Comparison of ENCODE assay signal across 28 cellular contexts in genomic region chr3:170027691-170028102, GRCh38. TPM values are rescaled to one million over a fixed set of nuclear protein-coding genes. Genes with fewer than 3 reads are reported as not detected.
DNase-seq lines count a peak whose midpoint lies in the region; ATAC-seq and TF ChIP-seq lines count a peak whose summit lies in the region.
"Had no signal": no experiment of that assay in that cellular context is flagged by ENCODE, and none has a peak within 500 bp of the region (broad histone marks: within the 10 kb centered on the region; RNA-seq: fewer than 3 reads in every experiment).

No MANE protein-coding gene starts in this region.

- no peak for TF ChIP-seq CTCF in uterus (IDR thresholded peaks at IDR 0.05)

- CTCF ChIA-PET in activated CD4-positive, alpha-beta memory T cell treated with anti-CD3 and anti-CD28 coated beads for 36 hours (lab: Charles Lee), result no interaction called here

- H3K36me3 Mint-ChIP-seq in activated T-cell treated with anti-CD3 and anti-CD28 coated beads, Interleukin-2, amount 50 U/mL, for 24 hours (ENCODE audit: low read depth), result no peaks in the 10 kb centered on the region
- H3K36me3 Mint-ChIP-seq in activated CD4-positive, alpha-beta memory T cell treated with anti-CD3 and anti-CD28 coated beads for 36 hours, result peaks cover 5% of the 10 kb centered on the region
- H3K36me3 Mint-ChIP-seq in immature natural killer cell, result no peaks in the 10 kb centered on the region
- H3K36me3 Mint-ChIP-seq: natural killer cell, type B pancreatic cell had no signal

- intact Hi-C loops in activated CD4-positive, alpha-beta memory T cell treated with anti-CD3 and anti-CD28 coated beads for 36 hours (cut with micrococcal nuclease), result loop anchor here (1.0 to 2.0 kb wide), 3 partner anchors 10 to 61 kb away; partner anchors contain the start of genes GPR160 and SEC62
- intact Hi-C loops in uterus (cut with DNase I; ENCODE audit: low total_unique reads), result no loop called here

- no peak for TF ChIP-seq POLR2A in uterus (IDR thresholded peaks at IDR 0.05)

- no peak overlapping the region for H3K27ac ChIP-seq in caudate nucleus (ENCODE audit: low read depth, low read length)
- H3K27ac ChIP-seq in uterus, result no peak overlapping the region
- H3K27ac ChIP-seq: cardiac muscle cell, dorsolateral prefrontal cortex, ovary, SJCRH30, WERI-Rb-1 had no signal

- H3K36me3 ChIP-seq in uterus, result no peaks in the 10 kb centered on the region
- H3K36me3 ChIP-seq: BE2C, cardiac muscle cell, ovary, SJCRH30, WERI-Rb-1 had no signal

- H3K9me3 ChIP-seq in uterus, result no peaks in the 10 kb centered on the region
- H3K9me3 ChIP-seq: BE2C, ovary, SJCRH30 had no signal

- H3K4me1 Mint-ChIP-seq in activated T-cell treated with anti-CD3 and anti-CD28 coated beads, Interleukin-2, amount 50 U/mL, for 24 hours (ENCODE audit: low read depth), result peaks cover 32% of the 10 kb centered on the region
- peaks cover 26% of the 10 kb centered on the region for H3K4me1 Mint-ChIP-seq in activated CD4-positive, alpha-beta memory T cell treated with anti-CD3 and anti-CD28 coated beads for 36 hours (ENCODE audit: low read depth)
- peaks cover 10 to 21% of the 10 kb centered on the region in 2 donors for H3K4me1 Mint-ChIP-seq in immature natural killer cell

- H3K4me3 ChIP-seq in uterus, result no peak overlapping the region
- H3K4me3 ChIP-seq: cardiac muscle cell, dorsolateral prefrontal cortex, ovary, SJCRH30 had no signal

- H3K27me3 Mint-ChIP-seq in activated T-cell treated with anti-CD3 and anti-CD28 coated beads, Interleukin-2, amount 50 U/mL, for 24 hours, result no peaks in the 10 kb centered on the region
- no peaks in the 10 kb centered on the region for H3K27me3 Mint-ChIP-seq in activated CD4-positive, alpha-beta memory T cell treated with anti-CD3 and anti-CD28 coated beads for 36 hours
- peaks cover 1 to 10% (median 4%) of the 10 kb centered on the region in 3 donors for H3K27me3 Mint-ChIP-seq in immature natural killer cell (ENCODE audit: low read depth in 3 of 3)

- POLR2A ChIA-PET in activated CD4-positive, alpha-beta memory T cell treated with anti-CD3 and anti-CD28 coated beads for 36 hours (lab: Charles Lee), result no interaction called here

- H3K4me1 ChIP-seq in uterus, result no peaks in the 10 kb centered on the region
- H3K4me1 ChIP-seq: BE2C, SJCRH30 had no signal

- H3K27ac Mint-ChIP-seq in activated T-cell treated with anti-CD3 and anti-CD28 coated beads, Interleukin-2, amount 50 U/mL, for 24 hours, result peak overlapping the region; percentile 73
- peak overlapping the region; percentile 72 for H3K27ac Mint-ChIP-seq in activated CD4-positive, alpha-beta memory T cell treated with anti-CD3 and anti-CD28 coated beads for 36 hours
- H3K27ac Mint-ChIP-seq in immature natural killer cell, result peak overlapping the region in 2 of 6 donors; percentile 17 to 31
- H3K27ac Mint-ChIP-seq: natural killer cell, type B pancreatic cell had no signal

- DNase-seq in activated T-cell treated with anti-CD3 and anti-CD28 coated beads, Interleukin-2, amount 50 U/mL, for 24 hours, result no peak
- no peak for DNase-seq in activated T-cell treated with anti-CD3 and anti-CD28 coated beads, Interleukin-2, amount 50 U/mL, for 48 hours
- peak; percentile 59 for DNase-seq in activated CD4-positive, alpha-beta memory T cell treated with anti-CD3 and anti-CD28 coated beads for 36 hours
- DNase-seq in immature natural killer cell, result peak in 2 of 3 donors; percentile 13 to 15
- DNase-seq in caudate nucleus (lab: John Stamatoyannopoulos, UW), result no peak
- no peak for DNase-seq in uterus
- no peak for DNase-seq in NCI-H510A (lab: John Stamatoyannopoulos, UW)
- DNase-seq: activated effector memory CD4-positive, alpha-beta T cell treated with Interleukin-2 at 50 U/mL for 16 hours; anterior cingulate cortex; BE2C; COR-L47; DMS79 treated with DMSO at 0.1 percent for 48 hours; dorsolateral prefrontal cortex; head of caudate nucleus; left colon; mesendoderm; natural killer cell; NCI-H1417; NCI-H2107; NK-92 treated with Interleukin-12 subunit alpha and Interleukin-12 subunit beta, amount 100 ng/mL, for 24 hours; ovary; SJCRH30; WERI-Rb-1 had no signal

- no peak overlapping the region for H3K4me3 Mint-ChIP-seq in activated T-cell treated with anti-CD3 and anti-CD28 coated beads, Interleukin-2, amount 50 U/mL, for 24 hours
- H3K4me3 Mint-ChIP-seq in activated CD4-positive, alpha-beta memory T cell treated with anti-CD3 and anti-CD28 coated beads for 36 hours, result no peak overlapping the region
- H3K4me3 Mint-ChIP-seq in immature natural killer cell, result no peak overlapping the region
- H3K4me3 Mint-ChIP-seq: natural killer cell, type B pancreatic cell had no signal

- no peaks in the 10 kb centered on the region for H3K27me3 ChIP-seq in uterus
- H3K27me3 ChIP-seq: BE2C, cardiac muscle cell, ovary, SJCRH30 had no signal

- peak; percentile 66 for ATAC-seq in HG03354 (IDR thresholded peaks at IDR 0.05; ENCODE audit: poor library complexity, severe bottlenecking, unreplicated experiment)
- ATAC-seq: left colon, Panc1, sciatic nerve had no signal

- no peaks in the 10 kb centered on the region for H3K9me3 Mint-ChIP-seq in activated T-cell treated with anti-CD3 and anti-CD28 coated beads, Interleukin-2, amount 50 U/mL, for 24 hours
- H3K9me3 Mint-ChIP-seq in activated CD4-positive, alpha-beta memory T cell treated with anti-CD3 and anti-CD28 coated beads for 36 hours, result no peaks in the 10 kb centered on the region
- H3K9me3 Mint-ChIP-seq in immature natural killer cell, result peaks cover 0 to 2% (median 0%) of the 10 kb centered on the region in 6 donors
- H3K9me3 Mint-ChIP-seq: natural killer cell, type B pancreatic cell had no signal

RNA-seq across cellular contexts. Expression of gene GPR160, which starts 10.1 kb away (rescaled TPM):
- total RNA-seq in activated CD4-positive, alpha-beta memory T cell treated with anti-CD3 and anti-CD28 coated beads for 36 hours, result 1 to 10 TPM; 5.7 to 7.0 TPM
- polyA plus RNA-seq in immature natural killer cell, result 1 to 10 TPM; 3.4 to 3.7 (median 3.6) TPM
- 10 to 100 TPM in 1 of 4 donors, 1 to 10 TPM in 2, not detected in 1; 2.6 to 21.0 (median 8.6) TPM for total RNA-seq in uterus
- total RNA-seq: cardiac muscle cell had no signal

Comparison
In these comparisons a context has a peak if more than half of its experiments do, and no peak if none do; other contexts are left out.
1. DNase-seq: peak in activated CD4-positive, alpha-beta memory T cell treated with anti-CD3 and anti-CD28 coated beads for 36 hours (single experiment) and immature natural killer cell (2 of 3); none in activated T-cell treated with anti-CD3 and anti-CD28 coated beads, Interleukin-2, amount 50 U/mL, for 24 hours (single experiment), activated T-cell treated with anti-CD3 and anti-CD28 coated beads, Interleukin-2, amount 50 U/mL, for 48 hours (0 of 2), caudate nucleus (0 of 61), uterus (0 of 2) and NCI-H510A (single experiment).